In the genomic region with DNA sequence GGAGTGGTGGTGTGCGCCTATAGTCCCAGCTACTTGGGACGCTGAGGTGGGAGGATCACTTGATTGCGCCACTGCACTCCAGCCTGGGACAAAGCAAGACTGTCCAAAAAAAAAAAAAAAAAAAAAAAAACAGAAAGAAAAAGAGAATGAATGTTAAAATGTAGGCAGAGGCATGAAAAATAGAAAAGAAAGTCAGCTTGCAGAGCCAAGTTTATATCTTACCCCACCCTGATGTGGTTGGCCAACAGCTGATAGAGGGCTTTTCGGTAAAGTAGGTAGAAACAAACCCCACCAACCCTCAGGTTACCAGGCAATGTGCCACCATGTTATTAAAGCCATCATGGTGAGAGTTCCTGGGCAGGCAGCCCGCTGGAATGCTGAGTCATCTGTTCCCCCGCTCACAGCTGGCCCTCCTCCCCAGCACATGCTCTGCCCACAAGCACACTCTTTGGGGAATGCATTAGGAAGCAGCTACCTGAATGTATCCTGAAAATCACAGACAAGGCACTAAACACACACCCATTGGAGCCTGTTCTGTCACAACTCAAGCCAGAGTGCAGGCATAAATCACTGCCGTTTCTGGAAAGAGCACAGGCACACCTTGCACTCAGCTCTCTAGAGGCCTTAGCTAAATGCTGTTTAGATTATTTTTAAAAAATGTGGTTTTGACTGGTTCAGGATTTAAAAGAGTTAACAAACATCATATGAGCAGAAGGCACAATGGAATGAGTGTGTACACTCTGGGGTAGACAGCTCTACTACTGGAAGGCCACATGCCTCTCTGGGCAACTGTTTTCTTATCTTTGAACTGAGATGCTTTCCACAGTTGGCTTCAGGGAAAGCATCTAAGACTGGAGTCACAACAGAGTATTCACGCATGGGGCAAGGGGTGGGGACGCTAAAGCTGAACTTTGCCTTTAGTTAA, we compare ENCODE assay signal across 1 cellular context.
TF ChIP-seq lines count a peak whose summit lies in the region.

No MANE protein-coding gene starts in this region.

TF ChIP-seq in K562, 482 proteins besides CTCF, POLR2A, EP300 and RAD21 (continued from another document and continues in another):
- TF ChIP-seq, protein P1, sequence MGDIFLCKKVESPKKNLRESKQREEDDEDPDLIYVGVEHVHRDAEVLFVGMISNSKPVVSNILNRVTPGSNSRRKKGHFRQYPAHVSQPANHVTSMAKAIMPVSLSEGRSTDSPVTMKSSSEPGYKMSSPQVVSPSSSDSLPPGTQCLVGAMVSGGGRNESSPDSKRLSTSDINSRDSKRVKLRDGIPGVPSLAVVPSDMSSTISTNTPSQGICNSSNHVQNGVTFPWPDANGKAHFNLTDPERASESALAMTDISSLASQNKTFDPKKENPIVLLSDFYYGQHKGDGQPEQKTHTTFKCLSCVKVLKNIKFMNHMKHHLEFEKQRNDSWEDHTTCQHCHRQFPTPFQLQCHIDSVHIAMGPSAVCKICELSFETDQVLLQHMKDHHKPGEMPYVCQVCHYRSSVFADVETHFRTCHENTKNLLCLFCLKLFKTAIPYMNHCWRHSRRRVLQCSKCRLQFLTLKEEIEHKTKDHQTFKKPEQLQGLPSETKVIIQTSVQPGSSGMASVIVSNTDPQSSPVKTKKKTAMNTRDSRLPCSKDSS (IDR thresholded peaks at IDR 0.05; ENCODE audit: low read depth, partially characterized antibody), result no peak
- TF ChIP-seq SLC30A9 (CRISPR knock-in tag; IDR thresholded peaks at IDR 0.05), result no peak
- no peak for TF ChIP-seq BMI1 (IDR thresholded peaks at IDR 0.05; ENCODE audit: low read length)
- no peak for TF ChIP-seq MXI1 (IDR thresholded peaks at IDR 0.05; ENCODE audit: low read depth, low read length)
- no peak for TF ChIP-seq SP2 (IDR thresholded peaks at IDR 0.05; ENCODE audit: extremely low read depth, low read depth, low read length, poor library complexity, severe bottlenecking)
- no peak for TF ChIP-seq FOXJ2 (tag; IDR thresholded peaks at IDR 0.05)
- TF ChIP-seq, protein P2, sequence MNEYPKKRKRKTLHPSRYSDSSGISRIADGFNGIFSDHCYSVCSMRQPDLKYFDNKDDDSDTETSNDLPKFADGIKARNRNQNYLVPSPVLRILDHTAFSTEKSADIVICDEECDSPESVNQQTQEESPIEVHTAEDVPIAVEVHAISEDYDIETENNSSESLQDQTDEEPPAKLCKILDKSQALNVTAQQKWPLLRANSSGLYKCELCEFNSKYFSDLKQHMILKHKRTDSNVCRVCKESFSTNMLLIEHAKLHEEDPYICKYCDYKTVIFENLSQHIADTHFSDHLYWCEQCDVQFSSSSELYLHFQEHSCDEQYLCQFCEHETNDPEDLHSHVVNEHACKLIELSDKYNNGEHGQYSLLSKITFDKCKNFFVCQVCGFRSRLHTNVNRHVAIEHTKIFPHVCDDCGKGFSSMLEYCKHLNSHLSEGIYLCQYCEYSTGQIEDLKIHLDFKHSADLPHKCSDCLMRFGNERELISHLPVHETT (CRISPR knock-in tag; conservative IDR thresholded peaks at IDR 0.05 in 1 of 2, IDR thresholded peaks at IDR 0.05 in 1 of 2), result no peak; a peak in 1 of 4 replicates
- no peak for TF ChIP-seq ZNF133 (CRISPR knock-in tag; IDR thresholded peaks at IDR 0.05)
- peak; percentile 73; the same call in 1 of the 2 replicates for TF ChIP-seq CTBP1 (IDR thresholded peaks at IDR 0.05; ENCODE audit: borderline replicate concordance)
- TF ChIP-seq TFAP4 (CRISPR knock-in tag; IDR thresholded peaks at IDR 0.05; ENCODE audit: borderline replicate concordance), result peak; percentile 96
- TF ChIP-seq, protein P3, sequence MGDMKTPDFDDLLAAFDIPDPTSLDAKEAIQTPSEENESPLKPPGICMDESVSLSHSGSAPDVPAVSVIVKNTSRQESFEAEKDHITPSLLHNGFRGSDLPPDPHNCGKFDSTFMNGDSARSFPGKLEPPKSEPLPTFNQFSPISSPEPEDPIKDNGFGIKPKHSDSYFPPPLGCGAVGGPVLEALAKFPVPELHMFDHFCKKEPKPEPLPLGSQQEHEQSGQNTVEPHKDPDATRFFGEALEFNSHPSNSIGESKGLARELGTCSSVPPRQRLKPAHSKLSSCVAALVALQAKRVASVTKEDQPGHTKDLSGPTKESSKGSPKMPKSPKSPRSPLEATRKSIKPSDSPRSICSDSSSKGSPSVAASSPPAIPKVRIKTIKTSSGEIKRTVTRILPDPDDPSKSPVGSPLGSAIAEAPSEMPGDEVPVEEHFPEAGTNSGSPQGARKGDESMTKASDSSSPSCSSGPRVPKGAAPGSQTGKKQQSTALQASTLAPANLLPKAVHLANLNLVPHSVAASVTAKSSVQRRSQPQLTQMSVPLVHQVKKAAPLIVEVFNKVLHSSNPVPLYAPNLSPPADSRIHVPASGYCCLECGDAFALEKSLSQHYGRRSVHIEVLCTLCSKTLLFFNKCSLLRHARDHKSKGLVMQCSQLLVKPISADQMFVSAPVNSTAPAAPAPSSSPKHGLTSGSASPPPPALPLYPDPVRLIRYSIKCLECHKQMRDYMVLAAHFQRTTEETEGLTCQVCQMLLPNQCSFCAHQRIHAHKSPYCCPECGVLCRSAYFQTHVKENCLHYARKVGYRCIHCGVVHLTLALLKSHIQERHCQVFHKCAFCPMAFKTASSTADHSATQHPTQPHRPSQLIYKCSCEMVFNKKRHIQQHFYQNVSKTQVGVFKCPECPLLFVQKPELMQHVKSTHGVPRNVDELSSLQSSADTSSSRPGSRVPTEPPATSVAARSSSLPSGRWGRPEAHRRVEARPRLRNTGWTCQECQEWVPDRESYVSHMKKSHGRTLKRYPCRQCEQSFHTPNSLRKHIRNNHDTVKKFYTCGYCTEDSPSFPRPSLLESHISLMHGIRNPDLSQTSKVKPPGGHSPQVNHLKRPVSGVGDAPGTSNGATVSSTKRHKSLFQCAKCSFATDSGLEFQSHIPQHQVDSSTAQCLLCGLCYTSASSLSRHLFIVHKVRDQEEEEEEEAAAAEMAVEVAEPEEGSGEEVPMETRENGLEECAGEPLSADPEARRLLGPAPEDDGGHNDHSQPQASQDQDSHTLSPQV (IDR thresholded peaks at IDR 0.05), result peak; percentile 93
- no peak for TF ChIP-seq OTX1 (CRISPR knock-in tag; IDR thresholded peaks at IDR 0.05)
- TF ChIP-seq TAF9B (IDR thresholded peaks at IDR 0.05; ENCODE audit: partially characterized antibody), result peak; percentile 51
- peak; percentile 98 for TF ChIP-seq C11orf30 (IDR thresholded peaks at IDR 0.05; ENCODE audit: low read depth)
- no peak for TF ChIP-seq ZNF436 (CRISPR knock-in tag; IDR thresholded peaks at IDR 0.05)
- TF ChIP-seq ETV6 (IDR thresholded peaks at IDR 0.05; ENCODE audit: borderline replicate concordance in 1 of 2, low read depth in 2 of 2, low read length in 1 of 2), result no peak
- no peak for TF ChIP-seq ETV6 (CRISPR knock-in tag; IDR thresholded peaks at IDR 0.05; ENCODE audit: borderline replicate concordance)
- TF ChIP-seq HDAC6 (IDR thresholded peaks at IDR 0.05; ENCODE audit: low read depth, low read length), result no peak
- TF ChIP-seq, protein P4, sequence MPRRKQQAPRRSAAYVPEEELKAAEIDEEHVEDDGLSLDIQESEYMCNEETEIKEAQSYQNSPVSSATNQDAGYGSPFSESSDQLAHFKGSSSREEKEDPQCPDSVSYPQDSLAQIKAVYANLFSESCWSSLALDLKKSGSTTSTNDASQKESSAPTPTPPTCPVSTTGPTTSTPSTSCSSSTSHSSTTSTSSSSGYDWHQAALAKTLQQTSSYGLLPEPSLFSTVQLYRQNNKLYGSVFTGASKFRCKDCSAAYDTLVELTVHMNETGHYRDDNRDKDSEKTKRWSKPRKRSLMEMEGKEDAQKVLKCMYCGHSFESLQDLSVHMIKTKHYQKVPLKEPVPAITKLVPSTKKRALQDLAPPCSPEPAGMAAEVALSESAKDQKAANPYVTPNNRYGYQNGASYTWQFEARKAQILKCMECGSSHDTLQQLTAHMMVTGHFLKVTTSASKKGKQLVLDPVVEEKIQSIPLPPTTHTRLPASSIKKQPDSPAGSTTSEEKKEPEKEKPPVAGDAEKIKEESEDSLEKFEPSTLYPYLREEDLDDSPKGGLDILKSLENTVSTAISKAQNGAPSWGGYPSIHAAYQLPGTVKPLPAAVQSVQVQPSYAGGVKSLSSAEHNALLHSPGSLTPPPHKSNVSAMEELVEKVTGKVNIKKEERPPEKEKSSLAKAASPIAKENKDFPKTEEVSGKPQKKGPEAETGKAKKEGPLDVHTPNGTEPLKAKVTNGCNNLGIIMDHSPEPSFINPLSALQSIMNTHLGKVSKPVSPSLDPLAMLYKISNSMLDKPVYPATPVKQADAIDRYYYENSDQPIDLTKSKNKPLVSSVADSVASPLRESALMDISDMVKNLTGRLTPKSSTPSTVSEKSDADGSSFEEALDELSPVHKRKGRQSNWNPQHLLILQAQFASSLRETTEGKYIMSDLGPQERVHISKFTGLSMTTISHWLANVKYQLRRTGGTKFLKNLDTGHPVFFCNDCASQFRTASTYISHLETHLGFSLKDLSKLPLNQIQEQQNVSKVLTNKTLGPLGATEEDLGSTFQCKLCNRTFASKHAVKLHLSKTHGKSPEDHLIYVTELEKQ (CRISPR knock-in tag; IDR thresholded peaks at IDR 0.05), result no peak
- TF ChIP-seq EGR1 (conservative IDR thresholded peaks at IDR 0.05), result peak; percentile 64
- peak; percentile 96 for TF ChIP-seq MAFF (IDR thresholded peaks at IDR 0.05; ENCODE audit: low read length)
- TF ChIP-seq, protein P5, sequence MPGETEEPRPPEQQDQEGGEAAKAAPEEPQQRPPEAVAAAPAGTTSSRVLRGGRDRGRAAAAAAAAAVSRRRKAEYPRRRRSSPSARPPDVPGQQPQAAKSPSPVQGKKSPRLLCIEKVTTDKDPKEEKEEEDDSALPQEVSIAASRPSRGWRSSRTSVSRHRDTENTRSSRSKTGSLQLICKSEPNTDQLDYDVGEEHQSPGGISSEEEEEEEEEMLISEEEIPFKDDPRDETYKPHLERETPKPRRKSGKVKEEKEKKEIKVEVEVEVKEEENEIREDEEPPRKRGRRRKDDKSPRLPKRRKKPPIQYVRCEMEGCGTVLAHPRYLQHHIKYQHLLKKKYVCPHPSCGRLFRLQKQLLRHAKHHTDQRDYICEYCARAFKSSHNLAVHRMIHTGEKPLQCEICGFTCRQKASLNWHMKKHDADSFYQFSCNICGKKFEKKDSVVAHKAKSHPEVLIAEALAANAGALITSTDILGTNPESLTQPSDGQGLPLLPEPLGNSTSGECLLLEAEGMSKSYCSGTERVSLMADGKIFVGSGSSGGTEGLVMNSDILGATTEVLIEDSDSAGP (CRISPR knock-in tag; IDR thresholded peaks at IDR 0.05), result no peak
- TF ChIP-seq BRD4 (IDR thresholded peaks at IDR 0.05), result no peak
- TF ChIP-seq ZBTB1 (CRISPR knock-in tag; IDR thresholded peaks at IDR 0.05; ENCODE audit: borderline replicate concordance, low read depth), result no peak
- peak; percentile 81 for TF ChIP-seq L3MBTL2 (IDR thresholded peaks at IDR 0.05)
- TF ChIP-seq ARNT (IDR thresholded peaks at IDR 0.05), result no peak
- no peak for TF ChIP-seq ZNF644 (tag; IDR thresholded peaks at IDR 0.05; ENCODE audit: low read depth)
- TF ChIP-seq TBP (optimal IDR thresholded peaks at IDR 0.05; ENCODE audit: low read depth, low read length), result no peak
- no peak for TF ChIP-seq HCFC1 (IDR thresholded peaks at IDR 0.05; ENCODE audit: low read depth, low read length)
- TF ChIP-seq, protein P6, sequence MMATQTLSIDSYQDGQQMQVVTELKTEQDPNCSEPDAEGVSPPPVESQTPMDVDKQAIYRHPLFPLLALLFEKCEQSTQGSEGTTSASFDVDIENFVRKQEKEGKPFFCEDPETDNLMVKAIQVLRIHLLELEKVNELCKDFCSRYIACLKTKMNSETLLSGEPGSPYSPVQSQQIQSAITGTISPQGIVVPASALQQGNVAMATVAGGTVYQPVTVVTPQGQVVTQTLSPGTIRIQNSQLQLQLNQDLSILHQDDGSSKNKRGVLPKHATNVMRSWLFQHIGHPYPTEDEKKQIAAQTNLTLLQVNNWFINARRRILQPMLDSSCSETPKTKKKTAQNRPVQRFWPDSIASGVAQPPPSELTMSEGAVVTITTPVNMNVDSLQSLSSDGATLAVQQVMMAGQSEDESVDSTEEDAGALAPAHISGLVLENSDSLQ (IDR thresholded peaks at IDR 0.05), result peak; percentile 25; the same call in 1 of the 2 replicates
- TF ChIP-seq MCM5 (IDR thresholded peaks at IDR 0.05; ENCODE audit: low read depth), result no peak
- TF ChIP-seq ZNF445 (CRISPR knock-in tag; IDR thresholded peaks at IDR 0.05; ENCODE audit: low read depth), result no peak
- no peak for TF ChIP-seq RHOXF2B (CRISPR knock-in tag; conservative IDR thresholded peaks at IDR 0.05)
- TF ChIP-seq KDM4B (IDR thresholded peaks at IDR 0.05; ENCODE audit: borderline replicate concordance in 2 of 2, low read depth in 1 of 2), result no peak
- TF ChIP-seq SIRT6 (IDR thresholded peaks at IDR 0.05; ENCODE audit: low read depth, low read length), result no peak
- TF ChIP-seq, protein P7, sequence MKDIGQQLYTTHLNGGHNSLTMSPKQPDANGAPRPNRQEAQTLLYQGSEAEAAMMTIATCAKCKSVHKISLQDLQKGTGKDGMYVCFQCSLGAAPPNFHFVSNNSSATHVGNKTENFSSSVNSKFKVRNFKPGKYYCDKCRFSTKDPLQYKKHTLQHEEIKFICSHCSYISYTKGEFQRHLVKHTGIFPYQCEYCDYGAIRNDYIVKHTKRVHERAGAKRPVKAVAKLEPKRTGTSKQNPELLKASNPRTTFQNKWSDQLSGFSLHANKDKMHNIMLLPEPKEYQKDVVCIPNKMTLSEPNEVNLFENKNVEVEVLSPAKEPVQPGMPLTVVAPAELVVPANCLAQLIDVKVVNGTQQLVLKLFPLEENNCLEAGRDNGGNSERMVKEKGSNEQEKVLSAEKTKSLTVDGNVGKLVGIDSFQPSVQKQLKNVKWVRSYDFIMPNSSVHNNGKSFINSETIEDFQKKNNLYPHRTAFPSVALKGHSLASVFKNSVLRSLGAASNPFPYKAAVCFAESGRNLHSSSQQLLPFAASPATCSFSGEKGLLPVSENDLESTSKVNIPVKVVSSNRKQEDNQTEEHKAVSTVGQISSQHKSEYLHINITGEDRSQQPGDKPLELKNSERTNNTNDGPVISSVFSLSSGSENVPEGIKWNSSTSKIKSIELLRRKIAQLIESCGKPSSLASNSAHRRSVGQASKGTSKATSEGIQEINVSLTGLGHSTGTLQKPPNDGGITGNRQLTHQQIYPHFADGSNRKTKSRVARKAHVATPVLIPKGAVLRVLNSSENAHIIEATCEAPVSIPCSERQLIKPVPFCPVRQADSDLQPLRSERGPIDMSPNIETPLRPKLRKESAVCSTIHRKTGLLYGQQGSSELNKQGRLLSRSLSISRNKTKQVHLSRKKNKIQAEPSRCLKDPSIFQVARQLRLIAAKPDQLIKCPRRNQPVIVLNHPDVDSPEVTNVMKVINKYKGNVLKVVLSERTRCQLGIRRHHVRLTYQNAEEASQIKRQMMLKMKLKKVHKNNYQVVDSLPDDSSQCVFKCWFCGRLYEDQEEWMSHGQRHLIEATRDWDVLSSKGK (CRISPR knock-in tag; IDR thresholded peaks at IDR 0.05), result no peak
- no peak for TF ChIP-seq ZFP30 (CRISPR knock-in tag; IDR thresholded peaks at IDR 0.05; ENCODE audit: borderline replicate concordance)
- 0 out of 2 replicates have a peak, but pooled peaks have one; percentile 23 for TF ChIP-seq EHMT2 (IDR thresholded peaks at IDR 0.05)
